Comparison of ENCODE assay signal across 7 cellular contexts in the genomic region with DNA sequence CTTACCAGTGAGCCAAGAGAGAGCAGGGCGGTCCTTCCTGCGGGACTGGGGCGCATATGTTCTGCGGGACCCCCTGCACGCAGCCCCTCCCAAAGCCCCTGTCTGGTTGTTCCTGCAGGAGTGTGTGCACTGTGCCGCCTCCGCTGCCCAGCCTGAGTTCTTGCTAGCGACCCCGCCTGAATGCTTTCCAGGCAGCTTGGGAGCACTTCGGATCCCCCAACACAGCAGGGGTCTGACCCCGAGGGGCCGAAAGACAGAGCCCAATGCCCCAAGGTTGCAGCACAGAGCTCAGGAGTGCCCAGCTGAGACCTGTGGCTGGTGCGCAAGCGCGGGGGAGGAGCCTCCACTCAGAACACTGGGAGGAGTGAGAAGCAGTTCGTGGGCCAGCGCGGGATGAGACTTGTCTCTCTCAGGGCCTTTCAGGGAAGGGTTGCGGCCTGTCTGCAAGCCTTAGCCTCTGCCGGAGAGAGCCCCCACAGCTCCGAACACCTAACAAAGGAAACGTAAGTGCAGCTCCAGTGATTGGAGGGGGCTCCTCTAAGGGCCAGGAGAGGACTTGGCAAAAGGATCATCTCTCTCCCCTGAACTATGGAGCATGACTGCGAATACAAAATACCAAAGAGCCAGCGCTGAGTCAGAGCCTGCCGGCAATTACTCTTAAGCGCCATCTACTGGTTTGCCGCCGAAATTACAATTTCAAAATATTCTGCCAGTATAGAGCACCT. TPM values are rescaled to one million over a fixed set of nuclear protein-coding genes. Genes with fewer than 3 reads are reported as not detected.
DNase-seq lines count a peak whose midpoint lies in the region; ATAC-seq and TF ChIP-seq lines count a peak whose summit lies in the region.

No MANE protein-coding gene starts in this region.

- no peaks in the 10 kb centered on the region for H3K27me3 Mint-ChIP-seq in T-helper 1 cell treated with Interleukin-12 subunit alpha and Interleukin-12 subunit beta and Interleukin-4 antibody, amounts not matched to agents 30 μg/mL and 1 μg/mL, for 36 hours (ENCODE audit: low read depth)

- peak overlapping the region; percentile 85 to 92 for H3K27ac ChIP-seq in ascending aorta
- H3K27ac ChIP-seq in rectal smooth muscle tissue (ENCODE audit: low read depth, low read length): peak overlapping the region; percentile 97

- H3K27ac Mint-ChIP-seq in T-helper 1 cell treated with Interleukin-12 subunit alpha and Interleukin-12 subunit beta and Interleukin-4 antibody, amounts not matched to agents 30 μg/mL and 1 μg/mL, for 36 hours: peak overlapping the region; percentile 96

- TF ChIP-seq CTCF in GM13977 (IDR thresholded peaks at IDR 0.05; ENCODE audit: extremely low read depth, insufficient read depth, missing control alignments) (peak; percentile 79), ascending aorta (IDR thresholded peaks at IDR 0.05) (peak; percentile 56 to 90 (median 87))

- in situ Hi-C loops in GM13977 (cut with MboI; ENCODE audit: low pct_unique_long_range_greater_than_20kb, low sequenced_read_pairs, unreplicated experiment): no loop called here

- H3K36me3 ChIP-seq in ascending aorta: no peaks in the 10 kb centered on the region
- no peaks in the 10 kb centered on the region for H3K36me3 ChIP-seq in rectal smooth muscle tissue (ENCODE audit: control insufficient read depth, insufficient read depth, low read length)

- H3K4me3 ChIP-seq in ascending aorta (peak overlapping the region; percentile 73 to 78), rectal smooth muscle tissue (ENCODE audit: low read length) (peak overlapping the region; percentile 70)

- H3K9ac ChIP-seq in rectal smooth muscle tissue (ENCODE audit: low read length): peak overlapping the region; percentile 74

- H3K9me3 Mint-ChIP-seq in T-helper 1 cell treated with Interleukin-12 subunit alpha and Interleukin-12 subunit beta and Interleukin-4 antibody, amounts not matched to agents 30 μg/mL and 1 μg/mL, for 36 hours: no peaks in the 10 kb centered on the region

- H3K27me3 ChIP-seq in ascending aorta (no peaks in the 10 kb centered on the region), rectal smooth muscle tissue (ENCODE audit: control insufficient read depth, insufficient read depth, low read length) (no peaks in the 10 kb centered on the region)

- H3K4me1 Mint-ChIP-seq in T-helper 1 cell treated with Interleukin-12 subunit alpha and Interleukin-12 subunit beta and Interleukin-4 antibody, amounts not matched to agents 30 μg/mL and 1 μg/mL, for 36 hours (ENCODE audit: low read depth): peaks cover 36% of the 10 kb centered on the region

- peak; percentile 93 for ATAC-seq in HG02884 (IDR thresholded peaks at IDR 0.05; ENCODE audit: unreplicated experiment)

- DNase-seq in GM13977 (ENCODE audit: low spot score) (peak; percentile 77), NCI-H146 treated with DMSO at 0.1 percent for 48 hours (lab: John Stamatoyannopoulos, UW; ENCODE audit: unreplicated experiment) (peak; percentile 71), ascending aorta (ENCODE audit: low spot score in 2 of 2) (peak; percentile 82 to 95), hepatic stellate cell (ENCODE audit: low spot score) (peak; percentile 88)

- peak overlapping the region; percentile 86 for H3K4me3 Mint-ChIP-seq in T-helper 1 cell treated with Interleukin-12 subunit alpha and Interleukin-12 subunit beta and Interleukin-4 antibody, amounts not matched to agents 30 μg/mL and 1 μg/mL, for 36 hours

- intact Hi-C loops in ascending aorta (cut with DNase I): loop anchor here (2.0 to 5.0 kb wide), 3 partner anchors 47 to 219 kb away; no protein-coding TSS in a partner anchor

- peaks cover 2% of the 10 kb centered on the region for H3K36me3 Mint-ChIP-seq in T-helper 1 cell treated with Interleukin-12 subunit alpha and Interleukin-12 subunit beta and Interleukin-4 antibody, amounts not matched to agents 30 μg/mL and 1 μg/mL, for 36 hours (ENCODE audit: low read depth)

- H3K4me1 ChIP-seq in ascending aorta (peaks cover 0 to 10% of the 10 kb centered on the region in 2 donors), rectal smooth muscle tissue (ENCODE audit: control insufficient read depth, insufficient read depth, low read length) (peaks cover 2% of the 10 kb centered on the region)

- no peaks in the 10 kb centered on the region for H3K9me3 ChIP-seq in ascending aorta

RNA-seq across cellular contexts. Expression of gene GTF2A1, which starts 50.5 kb away (rescaled TPM):
- 47.9 TPM for total RNA-seq in ascending aorta

Comparison
In these comparisons a context has a peak if more than half of its experiments do, and no peak if none do; other contexts are left out.
1. Peak in every context shown above with its lines: DNase-seq, ATAC-seq, H3K4me3 ChIP-seq and H3K27ac ChIP-seq.